14 cellular contexts compared by ENCODE assay signal in the genomic region with DNA sequence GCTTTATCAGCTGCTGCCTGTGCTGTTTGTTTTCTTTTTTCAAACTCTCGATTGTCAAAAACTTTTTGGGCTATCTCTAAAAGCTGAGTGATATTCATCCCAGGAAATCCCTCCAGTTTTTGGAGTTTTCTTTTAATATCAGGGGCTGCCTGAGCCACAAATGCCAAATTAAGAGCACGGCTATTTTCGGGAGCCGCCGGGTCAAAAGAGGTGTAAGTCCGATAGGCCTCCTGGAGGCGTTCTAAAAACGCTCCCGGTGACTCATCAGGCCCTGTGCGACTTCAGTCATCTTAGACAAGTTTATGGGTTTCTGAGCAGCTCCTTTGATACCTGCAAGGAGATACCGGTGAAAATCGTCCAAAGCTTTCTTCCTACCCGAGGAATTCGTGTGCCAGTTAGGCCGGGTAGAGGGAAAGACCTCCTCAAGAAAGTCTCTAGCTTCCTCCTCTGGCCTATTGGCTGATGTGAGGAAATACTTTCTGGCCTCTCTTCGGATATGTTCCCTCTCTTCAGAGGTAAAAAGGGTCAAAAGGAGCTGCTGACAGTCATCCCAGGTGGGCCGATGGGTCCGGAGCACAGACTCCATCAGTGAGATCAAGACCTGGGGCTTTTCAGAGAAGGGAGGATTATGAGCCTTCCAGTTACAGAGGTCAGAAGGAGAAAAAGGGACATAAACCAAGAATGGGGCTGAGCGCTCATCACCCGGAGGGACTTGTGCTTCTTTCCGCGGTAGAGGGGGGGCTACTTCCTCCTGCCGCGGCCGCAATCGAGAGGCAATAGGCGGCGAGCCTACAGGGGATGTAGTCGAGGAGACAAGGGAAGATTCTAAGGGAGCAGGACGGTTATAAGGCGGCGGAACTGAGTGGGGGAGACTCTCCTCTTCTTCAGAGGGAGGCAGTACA.
DNase-seq lines count a peak whose midpoint lies in the region; ATAC-seq and FAIRE-seq lines count a peak whose summit lies in the region.
"Had no signal": no experiment of that assay in that cellular context is flagged by ENCODE, and none has a peak within 500 bp of the region (broad histone marks: within the 10 kb centered on the region; RNA-seq: fewer than 3 reads in every experiment).

No MANE protein-coding gene starts in this region.

- H3K4me1 Mint-ChIP-seq in stimulated activated naive CD8-positive, alpha-beta T cell treated with anti-CD3 and anti-CD28 coated beads, Interleukin-15, Interleukin-2, amounts not matched to agents 100 ng/mL and 50 ng/mL, for 24 hours (ENCODE audit: low read depth): peaks cover 13% of the 10 kb centered on the region
- peaks cover 6% of the 10 kb centered on the region for H3K4me1 Mint-ChIP-seq in activated CD4-positive, alpha-beta memory T cell treated with anti-CD3 and anti-CD28 coated beads for 36 hours (ENCODE audit: low read depth)
- peaks cover 3 to 5% of the 10 kb centered on the region in 2 donors for H3K4me1 Mint-ChIP-seq in immature natural killer cell

- FAIRE-seq in RCC 7860 (lab: Jason Lieb, UNC): no peak
- FAIRE-seq: GM18507, TTC549 had no signal

- POLR2A ChIA-PET in activated CD4-positive, alpha-beta memory T cell treated with anti-CD3 and anti-CD28 coated beads for 36 hours (lab: Charles Lee): no interaction called here

- no peak for ATAC-seq in stimulated activated naive CD8-positive, alpha-beta T cell treated with anti-CD3 and anti-CD28 coated beads, Interleukin-15, Interleukin-2, amounts not matched to agents 100 U/mL and 50 U/mL, for 24 hours
- no peak for ATAC-seq in HG02763 (IDR thresholded peaks at IDR 0.05; ENCODE audit: unreplicated experiment)

- intact Hi-C loops in activated CD4-positive, alpha-beta memory T cell treated with anti-CD3 and anti-CD28 coated beads for 36 hours (cut with micrococcal nuclease): no loop called here

- peaks cover 92% of the 10 kb centered on the region for H3K27me3 Mint-ChIP-seq in stimulated activated naive CD8-positive, alpha-beta T cell treated with anti-CD3 and anti-CD28 coated beads, Interleukin-15, Interleukin-2, amounts not matched to agents 100 ng/mL and 50 ng/mL, for 24 hours
- H3K27me3 Mint-ChIP-seq in activated CD4-positive, alpha-beta memory T cell treated with anti-CD3 and anti-CD28 coated beads for 36 hours: peaks cover 92% of the 10 kb centered on the region
- peaks cover 67 to 81% (median 71%) of the 10 kb centered on the region in 3 donors for H3K27me3 Mint-ChIP-seq in immature natural killer cell (ENCODE audit: low read depth in 3 of 3)

- CTCF ChIA-PET in activated CD4-positive, alpha-beta memory T cell treated with anti-CD3 and anti-CD28 coated beads for 36 hours (lab: Charles Lee): interaction anchor here (1.7 kb wide), 1 partner anchor 44 kb away, joined by 4 read pairs; no protein-coding TSS in a partner anchor

- H3K36me3 Mint-ChIP-seq in stimulated activated naive CD8-positive, alpha-beta T cell treated with anti-CD3 and anti-CD28 coated beads, Interleukin-15, Interleukin-2, amounts not matched to agents 100 ng/mL and 50 ng/mL, for 24 hours (ENCODE audit: low read depth): peaks cover 16% of the 10 kb centered on the region
- peaks cover 22% of the 10 kb centered on the region for H3K36me3 Mint-ChIP-seq in activated CD4-positive, alpha-beta memory T cell treated with anti-CD3 and anti-CD28 coated beads for 36 hours
- peaks cover 3 to 6% (median 3%) of the 10 kb centered on the region in 3 donors for H3K36me3 Mint-ChIP-seq in immature natural killer cell

- DNase-seq in stimulated activated naive CD8-positive, alpha-beta T cell treated with anti-CD3 and anti-CD28 coated beads, Interleukin-15, Interleukin-2, amounts not matched to agents 100 U/mL and 50 U/mL, for 24 hours: no peak
- no peak for DNase-seq in activated CD4-positive, alpha-beta memory T cell treated with anti-CD3 and anti-CD28 coated beads for 36 hours
- DNase-seq in immature natural killer cell: no peak
- no peak for DNase-seq in RCC 7860 (ENCODE audit: low spot score)
- DNase-seq in NCI-H128 (lab: John Stamatoyannopoulos, UW; ENCODE audit: unreplicated experiment): no peak
- no peak for DNase-seq in C1 segment of cervical spinal cord (lab: John Stamatoyannopoulos, UW)
- DNase-seq: activated effector memory CD4-positive, alpha-beta T cell treated with Interleukin-2 at 50 U/mL for 16 hours; cerebellar nuclear complex; EL had no signal

- H3K4me3 Mint-ChIP-seq in stimulated activated naive CD8-positive, alpha-beta T cell treated with anti-CD3 and anti-CD28 coated beads, Interleukin-15, Interleukin-2, amounts not matched to agents 100 ng/mL and 50 ng/mL, for 24 hours: peak overlapping the region; percentile 45
- H3K4me3 Mint-ChIP-seq in activated CD4-positive, alpha-beta memory T cell treated with anti-CD3 and anti-CD28 coated beads for 36 hours: peak overlapping the region; percentile 10
- peak overlapping the region in 4 of 5 donors; percentile 9 to 53 (median 18) for H3K4me3 Mint-ChIP-seq in immature natural killer cell
- H3K4me3 Mint-ChIP-seq: B cell had no signal

- H3K9me3 Mint-ChIP-seq in stimulated activated naive CD8-positive, alpha-beta T cell treated with anti-CD3 and anti-CD28 coated beads, Interleukin-15, Interleukin-2, amounts not matched to agents 100 ng/mL and 50 ng/mL, for 24 hours: peaks cover 30% of the 10 kb centered on the region
- H3K9me3 Mint-ChIP-seq in activated CD4-positive, alpha-beta memory T cell treated with anti-CD3 and anti-CD28 coated beads for 36 hours: peaks cover 13% of the 10 kb centered on the region
- peaks cover 23 to 83% (median 32%) of the 10 kb centered on the region in 6 donors for H3K9me3 Mint-ChIP-seq in immature natural killer cell

- peak overlapping the region; percentile 45 for H3K27ac Mint-ChIP-seq in stimulated activated naive CD8-positive, alpha-beta T cell treated with anti-CD3 and anti-CD28 coated beads, Interleukin-15, Interleukin-2, amounts not matched to agents 100 ng/mL and 50 ng/mL, for 24 hours
- H3K27ac Mint-ChIP-seq in activated CD4-positive, alpha-beta memory T cell treated with anti-CD3 and anti-CD28 coated beads for 36 hours: peak overlapping the region; percentile 30
- peak overlapping the region in 3 of 6 donors; percentile 3 to 31 (median 28) for H3K27ac Mint-ChIP-seq in immature natural killer cell
- H3K27ac Mint-ChIP-seq: B cell had no signal
